8 cellular contexts compared by ENCODE assay signal in genomic region chr14:20306079-20306423, GRCh38.
DNase-seq lines count a peak whose midpoint lies in the region; ATAC-seq and TF ChIP-seq lines count a peak whose summit lies in the region.

No MANE protein-coding gene starts in this region.

- TF ChIP-seq CTCF in MM.1S (IDR thresholded peaks at IDR 0.05; ENCODE audit: low read length) (no peak), parathyroid adenoma (IDR thresholded peaks at IDR 0.05) (no peak)

- no peak overlapping the region for H2AFZ ChIP-seq in MM.1S (ENCODE audit: low read length)
- peak overlapping the region; percentile 63 for H2AFZ ChIP-seq in parathyroid adenoma

- no peaks in the 10 kb centered on the region for H3K9me3 ChIP-seq in MM.1S (replicated peaks; ENCODE audit: insufficient read depth, low read length)
- no peaks in the 10 kb centered on the region for H3K9me3 ChIP-seq in effector memory CD4-positive, alpha-beta T cell (ENCODE audit: control insufficient read depth, low read length)
- H3K9me3 ChIP-seq in parathyroid adenoma (ENCODE audit: control insufficient read depth, low read length), result no peaks in the 10 kb centered on the region

- no peaks in the 10 kb centered on the region for H3K9me2 ChIP-seq in MM.1S (replicated peaks; ENCODE audit: insufficient read depth, low read length)

- H3K4me2 ChIP-seq in MM.1S (ENCODE audit: low read depth, low read length) (no peak overlapping the region), parathyroid adenoma (ENCODE audit: low read length) (no peak overlapping the region)

- H3K9ac ChIP-seq in MM.1S (ENCODE audit: low read length) (no peak overlapping the region), parathyroid adenoma (no peak overlapping the region)

- H3K27ac ChIP-seq in MM.1S (ENCODE audit: low read length) (no peak overlapping the region), parathyroid adenoma (no peak overlapping the region)
- peak overlapping the region; percentile 66 for H3K27ac ChIP-seq in effector memory CD4-positive, alpha-beta T cell (ENCODE audit: insufficient read depth, low read length, poor library complexity, severe bottlenecking)

- H3K36me3 ChIP-seq in MM.1S (replicated peaks; ENCODE audit: insufficient read depth, low read length) (no peaks in the 10 kb centered on the region), parathyroid adenoma (ENCODE audit: control insufficient read depth, insufficient read depth, low read length) (no peaks in the 10 kb centered on the region)
- peaks cover 5% of the 10 kb centered on the region for H3K36me3 ChIP-seq in effector memory CD4-positive, alpha-beta T cell (ENCODE audit: control insufficient read depth, insufficient read depth, low read length)

- no peaks in the 10 kb centered on the region for H3K4me1 ChIP-seq in MM.1S (ENCODE audit: low read length)
- peaks cover 11% of the 10 kb centered on the region for H3K4me1 ChIP-seq in effector memory CD4-positive, alpha-beta T cell (ENCODE audit: control insufficient read depth, insufficient read depth, low read length, poor library complexity, severe bottlenecking)
- peaks cover 8% of the 10 kb centered on the region for H3K4me1 ChIP-seq in parathyroid adenoma

- no peak for DNase-seq in MM.1S
- no peak for DNase-seq in effector memory CD4-positive, alpha-beta T cell
- no peak for DNase-seq in NCI-H524 treated with DMSO at 0.1 percent for 48 hours (lab: John Stamatoyannopoulos, UW)

- no peaks in the 10 kb centered on the region; the same call in 1 of the 2 replicates for H3F3A ChIP-seq in MM.1S (ENCODE audit: insufficient read depth, low read length)

- peak; percentile 16 for ATAC-seq in GM18519 (IDR thresholded peaks at IDR 0.05; ENCODE audit: low FRiP score, unreplicated experiment)
- ATAC-seq in HG02798 (IDR thresholded peaks at IDR 0.05; ENCODE audit: poor library complexity, unreplicated experiment), result no peak
- ATAC-seq in GM21515 (IDR thresholded peaks at IDR 0.05; ENCODE audit: unreplicated experiment), result no peak
- no peak for ATAC-seq in HG03025 (IDR thresholded peaks at IDR 0.05; ENCODE audit: low FRiP score, unreplicated experiment)

- H3K27me3 ChIP-seq in MM.1S (replicated peaks; ENCODE audit: insufficient read depth, low read length) (no peaks in the 10 kb centered on the region), parathyroid adenoma (ENCODE audit: control insufficient read depth, insufficient read depth, low read length) (no peaks in the 10 kb centered on the region)
- no peaks in the 10 kb centered on the region for H3K27me3 ChIP-seq in effector memory CD4-positive, alpha-beta T cell (replicated peaks; ENCODE audit: control insufficient read depth, insufficient read depth, low read length, poor library complexity, severe bottlenecking)

- H3K79me2 ChIP-seq in MM.1S (ENCODE audit: low read length) (peaks cover 6% of the 10 kb centered on the region; the same call in 1 of the 2 replicates), parathyroid adenoma (peaks cover 7% of the 10 kb centered on the region)

- no peaks in the 10 kb centered on the region for H4K20me1 ChIP-seq in MM.1S (ENCODE audit: insufficient read depth, low read length)

- H3K4me3 ChIP-seq in MM.1S (ENCODE audit: low read length) (peak overlapping the region; percentile 80; the same call in 1 of the 2 replicates), parathyroid adenoma (ENCODE audit: low read depth, low read length) (peak overlapping the region; percentile 85)
- peak overlapping the region; percentile 82 for H3K4me3 ChIP-seq in effector memory CD4-positive, alpha-beta T cell (ENCODE audit: insufficient read depth, low read depth, low read length, poor library complexity, severe bottlenecking)
